Comparison of ENCODE assay signal across 8 cellular contexts in genomic region chr15:97904196-97904572, GRCh38. TPM values are rescaled to one million over a fixed set of nuclear protein-coding genes. Genes with fewer than 3 reads are reported as not detected.
DNase-seq lines count a peak whose midpoint lies in the region; ATAC-seq and TF ChIP-seq lines count a peak whose summit lies in the region.

No MANE protein-coding gene starts in this region.

- intact Hi-C loops in right cardiac atrium (cut with DNase I), result loop anchor here in 3 of 4 donors (2.0 to 10.0 kb wide), 5 partner anchors 178 to 521 kb away; no protein-coding TSS in a partner anchor

- H3K27ac ChIP-seq in right cardiac atrium (ENCODE audit: low read length), result no peak overlapping the region

- peak; percentile 74 for TF ChIP-seq CTCF in AG10803 (conservative IDR thresholded peaks at IDR 0.05; ENCODE audit: low read length)
- TF ChIP-seq CTCF in retinal pigment epithelial cell (conservative IDR thresholded peaks at IDR 0.05; ENCODE audit: low read depth, low read length), result peak; percentile 84

- WGBS in right cardiac atrium, result under 1% methylated on average over 22 of the region's 22 CpGs

- DNase-seq in AG10803 (ENCODE audit: low read depth) (peak; percentile 75), NCI-H345 treated with DMSO at 0.1 percent for 48 hours (lab: John Stamatoyannopoulos, UW; ENCODE audit: unreplicated experiment) (peak; percentile 19), amygdala (lab: John Stamatoyannopoulos, UW) (peak in 38 of 56 donors; percentile 2 to 74 (median 42)), right cardiac atrium (peak; percentile 75 to 91 (median 88)), retinal pigment epithelial cell (ENCODE audit: low read depth) (peak; percentile 24), cortex of kidney (lab: John Stamatoyannopoulos, UW) (no peak)

- H3K4me3 ChIP-seq in AG10803 (ENCODE audit: low read length) (peak overlapping the region; percentile 16; the same call in 1 of the 2 replicates), right cardiac atrium (ENCODE audit: low read length) (no peak overlapping the region), retinal pigment epithelial cell (ENCODE audit: low read length) (no peak overlapping the region)

- ATAC-seq in GM19463 (IDR thresholded peaks at IDR 0.05; ENCODE audit: unreplicated experiment) (peak; percentile 56), right cardiac atrium (peak; percentile 90 to 96), GM21619 (IDR thresholded peaks at IDR 0.05; ENCODE audit: unreplicated experiment) (no peak)

- no peaks in the 10 kb centered on the region for H3K27me3 ChIP-seq in right cardiac atrium (ENCODE audit: control insufficient read depth, insufficient read depth)

- no peaks in the 10 kb centered on the region for H3K4me1 ChIP-seq in right cardiac atrium (ENCODE audit: control insufficient read depth, insufficient read depth, low read length)

- no peaks in the 10 kb centered on the region for H3K9me3 ChIP-seq in right cardiac atrium (ENCODE audit: control insufficient read depth, low read length)

RNA-seq across cellular contexts. Expression of gene ARRDC4, which starts 56.3 kb away (rescaled TPM):
- total RNA-seq in right cardiac atrium, result 10 to 100 TPM; 21.8 to 26.6 (median 22.1) TPM
- 22.5 TPM for polyA plus RNA-seq in right cardiac atrium
